Comparison of ENCODE assay signal across 1 cellular context in genomic region chr10:11611248-11612003, GRCh38.
TF ChIP-seq lines count a peak whose summit lies in the region.

Gene USP6NL, minus strand, starts transcription at chr10:11611650. Its CDS starts 14,016 bp downstream, at chr10:11597634.

TF ChIP-seq in WTC11, 78 proteins besides CTCF, POLR2A, EP300 and RAD21 (continued from another document):
- TF ChIP-seq ZSCAN18 (CRISPR knock-in tag; IDR thresholded peaks at IDR 0.05) (no peak), NFE2L1 (CRISPR knock-in tag; IDR thresholded peaks at IDR 0.05) (no peak), OVOL2 (CRISPR knock-in tag; IDR thresholded peaks at IDR 0.05; ENCODE audit: borderline replicate concordance) (no peak), E2F1 (CRISPR knock-in tag; IDR thresholded peaks at IDR 0.05) (no peak), NFYB (CRISPR knock-in tag; conservative IDR thresholded peaks at IDR 0.05; ENCODE audit: low read depth) (no peak), USF2 (CRISPR knock-in tag; IDR thresholded peaks at IDR 0.05) (peak; percentile 87), MLX (CRISPR knock-in tag; IDR thresholded peaks at IDR 0.05) (no peak), ZNF263 (CRISPR knock-in tag; IDR thresholded peaks at IDR 0.05; ENCODE audit: low read depth) (no peak), MXD4 (CRISPR knock-in tag; IDR thresholded peaks at IDR 0.05; ENCODE audit: borderline replicate concordance) (no peak; the same call in 1 of the 2 replicates), ZNF423 (CRISPR knock-in tag; IDR thresholded peaks at IDR 0.05) (no peak), NR1H2 (CRISPR knock-in tag; IDR thresholded peaks at IDR 0.05) (no peak), SP1 (CRISPR knock-in tag; conservative IDR thresholded peaks at IDR 0.05) (peak; percentile 52; the same call in 1 of the 2 replicates), HMGXB4 (CRISPR knock-in tag; IDR thresholded peaks at IDR 0.05) (no peak; the same call in 1 of the 2 replicates), CREB1 (CRISPR knock-in tag; IDR thresholded peaks at IDR 0.05) (no peak), ARID4B (CRISPR knock-in tag; IDR thresholded peaks at IDR 0.05; ENCODE audit: borderline replicate concordance) (no peak), SMAD3 (CRISPR knock-in tag; IDR thresholded peaks at IDR 0.05; ENCODE audit: borderline replicate concordance) (no peak), NR2C2 (CRISPR knock-in tag; IDR thresholded peaks at IDR 0.05) (no peak), JAZF1 (CRISPR knock-in tag; IDR thresholded peaks at IDR 0.05) (no peak), SMAD4 (CRISPR knock-in tag; IDR thresholded peaks at IDR 0.05) (no peak), TEAD1 (CRISPR knock-in tag; IDR thresholded peaks at IDR 0.05) (no peak), PRRX2 (CRISPR knock-in tag; IDR thresholded peaks at IDR 0.05) (no peak), GABPB1 (CRISPR knock-in tag; IDR thresholded peaks at IDR 0.05) (0 out of 2 replicates have a peak, but pooled peaks have one; percentile 8), TEAD4 (CRISPR knock-in tag; IDR thresholded peaks at IDR 0.05) (no peak), ZNF232 (CRISPR knock-in tag; IDR thresholded peaks at IDR 0.05) (no peak), EMX1 (CRISPR knock-in tag; IDR thresholded peaks at IDR 0.05) (no peak), E2F4 (CRISPR knock-in tag; IDR thresholded peaks at IDR 0.05; ENCODE audit: borderline replicate concordance, low read depth) (0 out of 2 replicates have a peak, but pooled peaks have one; percentile 38), USF1 (CRISPR knock-in tag; IDR thresholded peaks at IDR 0.05) (no peak), ZBTB21 (CRISPR knock-in tag; IDR thresholded peaks at IDR 0.05; ENCODE audit: borderline replicate concordance) (no peak), ATF2 (CRISPR knock-in tag; IDR thresholded peaks at IDR 0.05; ENCODE audit: borderline replicate concordance, low read depth) (no peak), FOXP1 (CRISPR knock-in tag; IDR thresholded peaks at IDR 0.05; ENCODE audit: borderline replicate concordance) (no peak), ATF6 (CRISPR knock-in tag; IDR thresholded peaks at IDR 0.05) (no peak)
TF ChIP-seq in WTC11: peak in this region for 11.
